Comparison of ENCODE assay signal across 8 cellular contexts in the genomic region with DNA sequence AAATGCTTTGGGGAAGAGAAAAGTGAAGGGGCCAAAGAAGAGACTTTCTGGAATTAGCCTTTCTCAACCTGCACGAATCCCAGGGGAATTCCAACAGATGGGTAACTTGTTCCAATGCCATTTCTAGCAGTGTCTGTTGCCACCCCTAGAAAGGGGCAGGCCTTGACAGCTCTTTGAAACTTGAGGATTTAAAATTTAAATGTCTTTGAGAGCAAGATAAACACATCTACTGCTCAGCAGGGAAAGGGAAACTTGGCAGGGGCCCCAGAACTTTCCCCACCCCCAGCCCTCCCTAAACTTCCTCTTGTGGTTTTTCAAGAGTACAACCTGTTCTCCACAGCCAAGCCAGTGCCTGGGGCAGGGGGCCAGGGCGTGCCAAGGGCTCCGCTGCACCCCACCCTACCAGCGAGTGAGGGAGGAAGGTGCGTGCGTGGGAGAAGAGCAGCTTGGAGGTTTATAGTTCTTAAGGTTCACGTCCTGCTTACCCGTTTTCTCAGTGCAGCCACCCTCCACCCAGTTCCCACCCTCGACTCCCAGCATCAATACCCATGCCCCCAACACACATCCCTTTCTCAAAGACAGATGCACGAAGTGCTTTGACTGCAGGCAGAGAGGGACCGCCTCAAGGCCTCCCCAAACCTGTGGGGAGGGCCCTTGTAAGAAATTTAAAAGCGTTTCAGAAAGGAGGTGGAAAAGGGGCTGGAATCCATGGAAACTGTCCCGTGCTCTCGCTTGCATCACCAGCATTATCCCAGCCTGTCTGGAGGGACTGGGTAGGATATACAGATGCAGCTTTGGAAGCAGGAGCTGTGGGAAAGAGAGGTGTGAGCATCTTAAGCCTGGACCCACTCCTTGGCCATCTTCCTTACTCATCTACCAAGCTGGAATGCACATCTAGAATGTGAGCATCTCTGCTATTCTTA. TPM values are rescaled to one million over a fixed set of nuclear protein-coding genes. Genes with fewer than 3 reads are reported as not detected.
DNase-seq lines count a peak whose midpoint lies in the region; ATAC-seq and TF ChIP-seq lines count a peak whose summit lies in the region.

No MANE protein-coding gene starts in this region.

- H3K36me3 ChIP-seq in SJCRH30: no peaks in the 10 kb centered on the region
- no peaks in the 10 kb centered on the region for H3K36me3 ChIP-seq in heart right ventricle

- no peaks in the 10 kb centered on the region for H3K9me3 ChIP-seq in SJCRH30 (replicated peaks)
- no peaks in the 10 kb centered on the region for H3K9me3 ChIP-seq in heart right ventricle

- peaks cover 12% of the 10 kb centered on the region for H3K36me3 Mint-ChIP-seq in activated naive CD8-positive, alpha-beta T cell treated with anti-CD3 and anti-CD28 coated beads, Interleukin-2, amount 10 ng/mL, durations not matched to agents 7 days and 5 days

- no peaks in the 10 kb centered on the region for H3K9me3 Mint-ChIP-seq in activated naive CD8-positive, alpha-beta T cell treated with anti-CD3 and anti-CD28 coated beads, Interleukin-2, amount 10 ng/mL, durations not matched to agents 7 days and 5 days

- intact Hi-C loops in heart right ventricle (cut with DNase I) (loop anchor here in 8 of 10 donors (1.0 to 5.0 kb wide), 8 partner anchors 105 to 265 kb away; partner anchors contain the start of genes PRICKLE4 (in 5 of the 8), CCND3 (in 2 of the 8), BYSL (in 1 of the 8) and MED20 (in 1 of the 8)), posterior vena cava (cut with DNase I) (loop anchor here in 1 of 2 donors (10.0 kb wide), 1 partner anchor 111 kb away; no protein-coding TSS in a partner anchor)

- DNase-seq in CD1c-positive myeloid dendritic cell (ENCODE audit: extremely low spot score) (peak; percentile 76), SJCRH30 (peak; percentile 81 to 88), heart right ventricle (peak; percentile 90), posterior vena cava (ENCODE audit: low spot score) (peak; percentile 96), ecto neural progenitor cell (ENCODE audit: low spot score) (no peak), NCI-H526 (lab: John Stamatoyannopoulos, UW) (no peak)
- DNase-seq in Jurkat, Clone E6-1 (ENCODE audit: low read depth, low spot score): peak; percentile 93
- peak; percentile 70 for DNase-seq in activated naive CD8-positive, alpha-beta T cell treated with anti-CD3 and anti-CD28 coated beads, Interleukin-2, amount 10 ng/mL, durations not matched to agents 7 days and 5 days

- no peak for TF ChIP-seq CTCF in heart right ventricle (IDR thresholded peaks at IDR 0.05)

- H3K4me3 ChIP-seq in Jurkat, Clone E6-1 (ENCODE audit: low read length): peak overlapping the region; percentile 25
- H3K4me3 ChIP-seq in SJCRH30 (no peak overlapping the region), heart right ventricle (peak overlapping the region in 8 of 10 donors; percentile 13 to 88 (median 50))

- H3K4me1 ChIP-seq in SJCRH30 (peaks cover 46% of the 10 kb centered on the region), heart right ventricle (peaks cover 31 to 91% (median 82%) of the 10 kb centered on the region in 9 donors)

- H3K27me3 ChIP-seq in SJCRH30 (no peaks in the 10 kb centered on the region), heart right ventricle (no peaks in the 10 kb centered on the region)

- H3K4me3 Mint-ChIP-seq in activated naive CD8-positive, alpha-beta T cell treated with anti-CD3 and anti-CD28 coated beads, Interleukin-2, amount 10 ng/mL, durations not matched to agents 7 days and 5 days: peak overlapping the region; percentile 97

- no peaks in the 10 kb centered on the region for H3K27me3 Mint-ChIP-seq in activated naive CD8-positive, alpha-beta T cell treated with anti-CD3 and anti-CD28 coated beads, Interleukin-2, amount 10 ng/mL, durations not matched to agents 7 days and 5 days

- POLR2A ChIA-PET in activated naive CD8-positive, alpha-beta T cell treated with anti-CD3 and anti-CD28 coated beads, Interleukin-2, amount 10 ng/mL, durations not matched to agents 7 days and 5 days (lab: Charles Lee): interaction anchor here (0.6 to 23.6 kb wide), 8 partner anchors 28 to 259 kb away, joined by 3 to 556 read pairs (median 5); partner anchors contain the start of genes BYSL, CCND3, MED20 and TOMM6

- H3K27ac ChIP-seq in SJCRH30 (no peak overlapping the region), heart right ventricle (peak overlapping the region; percentile 57 to 98 (median 92))

- ATAC-seq in activated naive CD8-positive, alpha-beta T cell treated with anti-CD3 and anti-CD28 coated beads, Interleukin-2, amount 10 ng/mL, durations not matched to agents 7 days and 5 days (ENCODE audit: low read depth): peak; percentile 15
- peak in 7 of 8 donors; percentile 42 to 84 (median 73) for ATAC-seq in heart right ventricle

- peak overlapping the region; percentile 91 for H3K27ac Mint-ChIP-seq in activated naive CD8-positive, alpha-beta T cell treated with anti-CD3 and anti-CD28 coated beads, Interleukin-2, amount 10 ng/mL, durations not matched to agents 7 days and 5 days

- H3K4me1 Mint-ChIP-seq in activated naive CD8-positive, alpha-beta T cell treated with anti-CD3 and anti-CD28 coated beads, Interleukin-2, amount 10 ng/mL, durations not matched to agents 7 days and 5 days: peaks cover 74% of the 10 kb centered on the region

- 8% methylated on average over 14 of the region's 14 CpGs for WGBS in heart right ventricle, 2 donors

RNA-seq across cellular contexts. Expression of gene TAF8, which starts 4.5 kb away (rescaled TPM):
- polyA plus RNA-seq in Jurkat, Clone E6-1 (2012; ENCODE audit: insufficient read depth, insufficient read length): 25.3 TPM
- 37.0 and 43.1 TPM in 2 replicates for total RNA-seq in SJCRH30 (2014; rRNA removed; shearing (Covaris generic))
- total RNA-seq in activated naive CD8-positive, alpha-beta T cell treated with anti-CD3 and anti-CD28 coated beads, Interleukin-2, amount 10 ng/mL, durations not matched to agents 7 days and 5 days: 10 to 100 TPM; 46.2 to 50.4 TPM
- total RNA-seq in heart right ventricle (10 to 100 TPM; 21.0 to 38.1 (median 31.6) TPM), posterior vena cava (10 to 100 TPM; 16.6 to 18.6 TPM)
- 10 to 100 TPM; 15.2 to 20.1 TPM for polyA plus RNA-seq in heart right ventricle

Comparison
In these comparisons a context has a peak if more than half of its experiments do, and no peak if none do; other contexts are left out.
1. DNase-seq: peak in CD1c-positive myeloid dendritic cell (single experiment), Jurkat, Clone E6-1 (single experiment), SJCRH30 (2 of 2), activated naive CD8-positive, alpha-beta T cell treated with anti-CD3 and anti-CD28 coated beads, Interleukin-2, amount 10 ng/mL, durations not matched to agents 7 days and 5 days (single experiment), heart right ventricle (2 of 2) and posterior vena cava (single experiment); none in ecto neural progenitor cell (single experiment) and NCI-H526 (0 of 2).